Comparison of ENCODE assay signal across 28 cellular contexts in genomic region chr20:2610326-2610725, GRCh38.
"Had no signal": no experiment of that assay in that cellular context is flagged by ENCODE, and none has a peak within 500 bp of the region (broad histone marks: within the 10 kb centered on the region; RNA-seq: fewer than 3 reads in every experiment).

No MANE protein-coding gene starts in this region.

- H3K4me3 ChIP-seq: stomach, suprapubic skin, testis, thoracic aorta, thyroid gland, tibial artery, tibial nerve, transverse colon, upper lobe of left lung, upper lobe of right lung, uterus, vagina had no signal

- H3K27ac ChIP-seq: stomach, suprapubic skin, testis, thoracic aorta, thyroid gland, tibial artery, tibial nerve, transverse colon, upper lobe of left lung, upper lobe of right lung, uterus, vagina had no signal

- H3K4me3 Mint-ChIP-seq: stimulated activated effector memory CD8-positive, alpha-beta T cell treated with anti-CD3 and anti-CD28 coated beads, Interleukin-12 subunit alpha, Interleukin-12 subunit beta, amount 100 ng/mL, for 72 hours; stimulated activated memory B cell treated with anti-CD40 and anti-IgM and Interleukin-4, amounts not matched to agents 10 μg/mL and 1 μg/mL and 100 μg/mL, for 72 hours; stimulated activated naive B cell treated with anti-CD40 and anti-IgM and Interleukin-4, amounts not matched to agents 10 μg/mL and 1 μg/mL and 100 μg/mL, for 72 hours; stimulated activated naive CD8-positive, alpha-beta T cell treated with anti-CD3 and anti-CD28 coated beads, Interleukin-15, amount 100 ng/mL, for 72 hours; stimulated activated naive CD8-positive, alpha-beta T cell treated with anti-CD3 and anti-CD28 coated beads, Interleukin-15, Interleukin-2, amounts not matched to agents 100 ng/mL and 50 ng/mL, for 24 hours; type B pancreatic cell had no signal

- H3K9me3 ChIP-seq: testis, thyroid gland, vagina had no signal

- H3K36me3 Mint-ChIP-seq: stimulated activated effector memory CD8-positive, alpha-beta T cell treated with anti-CD3 and anti-CD28 coated beads, Interleukin-12 subunit alpha, Interleukin-12 subunit beta, amount 100 ng/mL, for 72 hours; type B pancreatic cell had no signal

- H3K4me1 ChIP-seq: stomach, suprapubic skin, testis, thyroid gland, tibial artery, tibial nerve, transverse colon, upper lobe of left lung, upper lobe of right lung, uterus, vagina had no signal

- H3K27ac Mint-ChIP-seq: stimulated activated effector memory CD8-positive, alpha-beta T cell treated with anti-CD3 and anti-CD28 coated beads, Interleukin-12 subunit alpha, Interleukin-12 subunit beta, amount 100 ng/mL, for 72 hours; stimulated activated memory B cell treated with anti-CD40 and anti-IgM and Interleukin-4, amounts not matched to agents 10 μg/mL and 1 μg/mL and 100 μg/mL, for 72 hours; stimulated activated naive B cell treated with anti-CD40 and anti-IgM and Interleukin-4, amounts not matched to agents 10 μg/mL and 1 μg/mL and 100 μg/mL, for 72 hours; stimulated activated naive CD8-positive, alpha-beta T cell treated with anti-CD3 and anti-CD28 coated beads, Interleukin-15, amount 100 ng/mL, for 72 hours; stimulated activated naive CD8-positive, alpha-beta T cell treated with anti-CD3 and anti-CD28 coated beads, Interleukin-15, Interleukin-2, amounts not matched to agents 100 ng/mL and 50 ng/mL, for 24 hours; type B pancreatic cell had no signal

- DNase-seq: stimulated activated CD4-positive, alpha-beta T cell treated with anti-CD3 and anti-CD28 coated beads, Interleukin-2, amount 100 ng/mL, for 48 hours; stimulated activated CD4-positive, alpha-beta T cell treated with anti-CD3 and anti-CD28 coated beads, Interleukin-4, amount 100 ng/mL, for 1 hour; stimulated activated CD4-positive, alpha-beta T cell treated with anti-CD3 and anti-CD28 coated beads, Interleukin-4, amount 100 ng/mL, for 24 hours; stimulated activated CD4-positive, alpha-beta T cell treated with anti-CD3 and anti-CD28 coated beads, Interleukin-4, amount 100 ng/mL, for 4 hours; stimulated activated CD8-positive, alpha-beta memory T cell treated with anti-CD3 and anti-CD28 coated beads, Interleukin-4, amount 100 ng/mL, for 48 hours; stimulated activated naive B cell treated with anti-CD40 and anti-IgM and Interleukin-4, amounts not matched to agents 10 μg/mL and 1 μg/mL and 100 μg/mL, for 72 hours; stimulated activated naive CD4-positive, alpha-beta T cell; stimulated activated naive CD4-positive, alpha-beta T cell treated with Interleukin-2 at 50 U/mL for 16 hours; stimulated activated naive CD8-positive, alpha-beta T cell treated with anti-CD3 and anti-CD28 coated beads, Interleukin-15, amount 100 ng/mL, for 72 hours; stimulated activated naive CD8-positive, alpha-beta T cell treated with anti-CD3 and anti-CD28 coated beads, Interleukin-15, Interleukin-2, amounts not matched to agents 100 U/mL and 50 U/mL, for 24 hours; stomach; substantia nigra; testis; thyroid gland; tibial artery; transverse colon; trophoblast cell; upper lobe of left lung; upper lobe of right lung; uterus had no signal

- H3K36me3 ChIP-seq: stomach, suprapubic skin, thoracic aorta, thyroid gland, tibial artery, tibial nerve, transverse colon, upper lobe of left lung, upper lobe of right lung, uterus, vagina had no signal

- H3K4me1 Mint-ChIP-seq: stimulated activated effector memory CD8-positive, alpha-beta T cell treated with anti-CD3 and anti-CD28 coated beads, Interleukin-12 subunit alpha, Interleukin-12 subunit beta, amount 100 ng/mL, for 72 hours; stimulated activated memory B cell treated with anti-CD40 and anti-IgM and Interleukin-4, amounts not matched to agents 10 μg/mL and 1 μg/mL and 100 μg/mL, for 72 hours; stimulated activated naive B cell treated with anti-CD40 and anti-IgM and Interleukin-4, amounts not matched to agents 10 μg/mL and 1 μg/mL and 100 μg/mL, for 72 hours; stimulated activated naive CD8-positive, alpha-beta T cell treated with anti-CD3 and anti-CD28 coated beads, Interleukin-15, amount 100 ng/mL, for 72 hours had no signal

- H3K27me3 ChIP-seq: testis, thyroid gland, tibial nerve, upper lobe of left lung, upper lobe of right lung, uterus, vagina had no signal

- ATAC-seq: stimulated activated effector memory CD8-positive, alpha-beta T cell treated with anti-CD3 and anti-CD28 coated beads, Interleukin-12 subunit alpha, Interleukin-12 subunit beta, amount 100 ng/mL, for 72 hours; stimulated activated memory B cell treated with anti-CD40 and anti-IgM and Interleukin-4, amounts not matched to agents 10 μg/mL and 1 μg/mL and 100 μg/mL, for 72 hours; stimulated activated naive B cell treated with anti-CD40 and anti-IgM and Interleukin-4, amounts not matched to agents 10 μg/mL and 1 μg/mL and 100 μg/mL, for 72 hours; stimulated activated naive CD8-positive, alpha-beta T cell treated with anti-CD3 and anti-CD28 coated beads, Interleukin-15, amount 100 ng/mL, for 72 hours; stimulated activated naive CD8-positive, alpha-beta T cell treated with anti-CD3 and anti-CD28 coated beads, Interleukin-15, Interleukin-2, amounts not matched to agents 100 U/mL and 50 U/mL, for 24 hours; upper lobe of right lung had no signal
